ENCODE assay signal across 1 cellular context in the genomic region with DNA sequence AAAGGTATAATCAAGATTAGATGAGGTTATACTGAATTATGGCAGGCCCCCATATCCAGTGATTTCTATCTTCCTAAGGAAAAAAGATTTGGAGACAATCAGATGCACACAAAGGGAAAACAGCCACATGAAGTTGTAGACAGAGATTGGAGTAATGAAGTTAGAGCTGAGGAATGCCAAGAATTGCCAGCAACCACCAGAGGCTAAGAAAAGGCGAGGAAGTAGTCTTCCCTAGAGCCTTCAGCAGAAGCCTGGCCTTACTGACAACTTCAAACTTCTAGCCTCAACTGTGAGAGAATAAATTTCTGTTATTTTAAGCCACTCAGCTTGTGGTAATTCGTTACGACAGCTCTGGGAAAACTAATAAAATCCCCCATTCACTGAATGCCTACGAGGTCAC.
TF ChIP-seq lines count a peak whose summit lies in the region.

No MANE protein-coding gene starts in this region.

TF ChIP-seq in GM23338, 12 proteins besides CTCF, POLR2A, EP300 and RAD21 (continued from another document):
- TF ChIP-seq, protein P1, sequence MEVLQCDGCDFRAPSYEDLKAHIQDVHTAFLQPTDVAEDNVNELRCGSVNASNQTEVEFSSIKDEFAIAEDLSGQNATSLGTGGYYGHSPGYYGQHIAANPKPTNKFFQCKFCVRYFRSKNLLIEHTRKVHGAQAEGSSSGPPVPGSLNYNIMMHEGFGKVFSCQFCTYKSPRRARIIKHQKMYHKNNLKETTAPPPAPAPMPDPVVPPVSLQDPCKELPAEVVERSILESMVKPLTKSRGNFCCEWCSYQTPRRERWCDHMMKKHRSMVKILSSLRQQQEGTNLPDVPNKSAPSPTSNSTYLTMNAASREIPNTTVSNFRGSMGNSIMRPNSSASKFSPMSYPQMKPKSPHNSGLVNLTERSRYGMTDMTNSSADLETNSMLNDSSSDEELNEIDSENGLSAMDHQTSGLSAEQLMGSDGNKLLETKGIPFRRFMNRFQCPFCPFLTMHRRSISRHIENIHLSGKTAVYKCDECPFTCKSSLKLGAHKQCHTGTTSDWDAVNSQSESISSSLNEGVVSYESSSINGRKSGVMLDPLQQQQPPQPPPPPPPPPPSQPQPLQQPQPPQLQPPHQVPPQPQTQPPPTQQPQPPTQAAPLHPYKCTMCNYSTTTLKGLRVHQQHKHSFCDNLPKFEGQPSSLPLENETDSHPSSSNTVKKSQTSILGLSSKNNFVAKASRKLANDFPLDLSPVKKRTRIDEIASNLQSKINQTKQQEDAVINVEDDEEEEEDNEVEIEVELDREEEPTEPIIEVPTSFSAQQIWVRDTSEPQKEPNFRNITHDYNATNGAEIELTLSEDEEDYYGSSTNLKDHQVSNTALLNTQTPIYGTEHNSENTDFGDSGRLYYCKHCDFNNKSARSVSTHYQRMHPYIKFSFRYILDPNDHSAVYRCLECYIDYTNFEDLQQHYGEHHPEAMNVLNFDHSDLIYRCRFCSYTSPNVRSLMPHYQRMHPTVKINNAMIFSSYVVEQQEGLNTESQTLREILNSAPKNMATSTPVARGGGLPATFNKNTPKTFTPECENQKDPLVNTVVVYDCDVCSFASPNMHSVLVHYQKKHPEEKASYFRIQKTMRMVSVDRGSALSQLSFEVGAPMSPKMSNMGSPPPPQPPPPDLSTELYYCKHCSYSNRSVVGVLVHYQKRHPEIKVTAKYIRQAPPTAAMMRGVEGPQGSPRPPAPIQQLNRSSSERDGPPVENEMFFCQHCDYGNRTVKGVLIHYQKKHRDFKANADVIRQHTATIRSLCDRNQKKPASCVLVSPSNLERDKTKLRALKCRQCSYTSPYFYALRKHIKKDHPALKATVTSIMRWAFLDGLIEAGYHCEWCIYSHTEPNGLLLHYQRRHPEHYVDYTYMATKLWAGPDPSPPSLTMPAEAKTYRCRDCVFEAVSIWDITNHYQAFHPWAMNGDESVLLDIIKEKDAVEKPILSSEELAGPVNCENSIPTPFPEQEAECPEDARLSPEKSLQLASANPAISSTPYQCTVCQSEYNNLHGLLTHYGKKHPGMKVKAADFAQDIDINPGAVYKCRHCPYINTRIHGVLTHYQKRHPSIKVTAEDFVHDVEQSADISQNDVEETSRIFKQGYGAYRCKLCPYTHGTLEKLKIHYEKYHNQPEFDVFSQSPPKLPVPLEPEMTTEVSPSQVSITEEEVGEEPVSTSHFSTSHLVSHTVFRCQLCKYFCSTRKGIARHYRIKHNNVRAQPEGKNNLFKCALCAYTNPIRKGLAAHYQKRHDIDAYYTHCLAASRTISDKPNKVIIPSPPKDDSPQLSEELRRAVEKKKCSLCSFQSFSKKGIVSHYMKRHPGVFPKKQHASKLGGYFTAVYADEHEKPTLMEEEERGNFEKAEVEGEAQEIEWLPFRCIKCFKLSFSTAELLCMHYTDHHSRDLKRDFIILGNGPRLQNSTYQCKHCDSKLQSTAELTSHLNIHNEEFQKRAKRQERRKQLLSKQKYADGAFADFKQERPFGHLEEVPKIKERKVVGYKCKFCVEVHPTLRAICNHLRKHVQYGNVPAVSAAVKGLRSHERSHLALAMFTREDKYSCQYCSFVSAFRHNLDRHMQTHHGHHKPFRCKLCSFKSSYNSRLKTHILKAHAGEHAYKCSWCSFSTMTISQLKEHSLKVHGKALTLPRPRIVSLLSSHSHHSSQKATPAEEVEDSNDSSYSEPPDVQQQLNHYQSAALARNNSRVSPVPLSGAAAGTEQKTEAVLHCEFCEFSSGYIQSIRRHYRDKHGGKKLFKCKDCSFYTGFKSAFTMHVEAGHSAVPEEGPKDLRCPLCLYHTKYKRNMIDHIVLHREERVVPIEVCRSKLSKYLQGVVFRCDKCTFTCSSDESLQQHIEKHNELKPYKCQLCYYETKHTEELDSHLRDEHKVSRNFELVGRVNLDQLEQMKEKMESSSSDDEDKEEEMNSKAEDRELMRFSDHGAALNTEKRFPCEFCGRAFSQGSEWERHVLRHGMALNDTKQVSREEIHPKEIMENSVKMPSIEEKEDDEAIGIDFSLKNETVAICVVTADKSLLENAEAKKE (CRISPR knock-in tag; IDR thresholded peaks at IDR 0.05): no peak
- TF ChIP-seq ZNF331 (CRISPR knock-in tag; IDR thresholded peaks at IDR 0.05; ENCODE audit: low read depth) (no peak), NANOG (IDR thresholded peaks at IDR 0.05; ENCODE audit: borderline replicate concordance) (no peak)
TF ChIP-seq in GM23338: peak in this region for 0.
